Comparison of ENCODE assay signal across 8 cellular contexts in genomic region chr6:150599199-150600002, GRCh38. TPM values are rescaled to one million over a fixed set of nuclear protein-coding genes. Genes with fewer than 3 reads are reported as not detected.
DNase-seq lines count a peak whose midpoint lies in the region; ATAC-seq lines count a peak whose summit lies in the region.

Gene PLEKHG1 (plus strand): TSS chr6:150599885. CDS start chr6:150733682, 133,797 bp downstream.

- 10 to 15% methylated on average over 26 to 53 of the region's 53 CpGs for WGBS in esophagus, 2 donors

- no peaks in the 10 kb centered on the region for H3K27me3 ChIP-seq in esophagus (ENCODE audit: control insufficient read depth in 1 of 2, insufficient read depth in 2 of 2, low read length in 2 of 2)

- ATAC-seq in HG02943 (IDR thresholded peaks at IDR 0.05; ENCODE audit: low read depth, unreplicated experiment): peak; percentile 59

- peak within 1 kb of the TSS; percentile 71 to 92 for H3K4me3 ChIP-seq in esophagus (ENCODE audit: low read depth in 1 of 2, low read length in 2 of 2)

- peak within 1 kb of the TSS; percentile 83 to 87 for H3K27ac ChIP-seq in esophagus (ENCODE audit: low read depth in 2 of 2, low read length in 1 of 2)

- H3K36me3 ChIP-seq in esophagus (ENCODE audit: control insufficient read depth in 2 of 2, insufficient read depth in 2 of 2, low read length in 1 of 2): no peaks in the 10 kb centered on the region

- peak; percentile 8 for DNase-seq in NCI-H82 (lab: John Stamatoyannopoulos, UW)
- no peak for DNase-seq in NCI-H82 treated with DMSO at 0.1 percent for 48 hours (lab: John Stamatoyannopoulos, UW; ENCODE audit: unreplicated experiment)
- peak; percentile 24 for DNase-seq in NCI-H526 treated with DMSO at 0.1 percent for 48 hours (lab: John Stamatoyannopoulos, UW)
- peak; percentile 4 for DNase-seq in activated T-cell treated with anti-CD3 and anti-CD28 coated beads for 4 hours
- peak; percentile 78 for DNase-seq in mucosa of gallbladder (ENCODE audit: low spot score)
- DNase-seq in stimulated activated naive CD4-positive, alpha-beta T cell treated with Interleukin-2 at 50 U/mL for 16 hours (lab: John Stamatoyannopoulos, UW): peak; percentile 52

- H3K4me1 ChIP-seq in esophagus (ENCODE audit: control insufficient read depth in 2 of 2, insufficient read depth in 2 of 2, low read length in 1 of 2): peaks cover 0 to 7% of the 10 kb centered on the region in 2 donors

- no peaks in the 10 kb centered on the region for H3K9me3 ChIP-seq in esophagus (ENCODE audit: control insufficient read depth in 2 of 2, insufficient read depth in 1 of 2, low read depth in 1 of 2, low read length in 1 of 2)

RNA-seq across cellular contexts. Expression of gene PLEKHG1, which starts in this region (rescaled TPM):
- polyA plus RNA-seq in esophagus: 1 to 10 TPM; 5.7 to 8.1 TPM
- total RNA-seq in mucosa of gallbladder: 24.5 TPM
